1 cellular context compared by ENCODE assay signal in the genomic region with DNA sequence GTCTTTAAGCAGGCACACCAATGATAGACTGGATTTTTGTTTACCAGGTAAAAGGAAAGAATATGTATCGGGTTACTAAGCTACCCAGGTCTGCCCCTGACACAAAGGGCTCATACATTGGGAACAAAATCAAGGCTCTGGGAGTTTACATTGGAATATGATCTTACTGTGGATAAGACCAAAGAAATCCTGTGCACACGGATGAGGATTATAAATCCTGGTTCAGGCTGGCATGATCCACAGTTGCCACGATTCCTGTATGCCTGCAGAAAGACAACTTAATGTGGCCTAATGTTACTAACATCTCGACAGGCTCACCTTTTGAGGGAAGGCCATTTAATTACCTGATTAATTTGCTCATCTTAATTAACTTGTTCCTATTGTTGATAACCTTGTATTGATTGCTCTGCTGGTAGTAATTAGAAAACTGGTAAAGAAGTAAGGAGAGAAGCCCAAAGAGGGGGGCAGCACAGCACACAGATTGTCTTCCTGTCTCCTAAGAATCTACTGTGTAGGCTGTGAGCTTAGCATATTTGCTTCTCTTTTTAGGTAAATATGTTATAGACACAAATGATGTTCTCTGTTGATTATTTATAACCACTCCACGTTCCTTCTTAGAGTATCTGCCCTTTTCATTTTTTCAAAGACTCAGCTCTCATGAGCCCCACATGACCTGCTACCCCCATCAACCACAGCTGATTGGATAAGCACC.
A peak's percentile ranks its signal among the peaks of the same experiment; 100 is the strongest.
TF ChIP-seq lines count a peak whose summit lies in the region.

No MANE protein-coding gene starts in this region.

TF ChIP-seq in HepG2, 621 proteins besides CTCF, POLR2A, EP300 and RAD21 (continued from another document and continues in another):
- TF ChIP-seq, protein P1, sequence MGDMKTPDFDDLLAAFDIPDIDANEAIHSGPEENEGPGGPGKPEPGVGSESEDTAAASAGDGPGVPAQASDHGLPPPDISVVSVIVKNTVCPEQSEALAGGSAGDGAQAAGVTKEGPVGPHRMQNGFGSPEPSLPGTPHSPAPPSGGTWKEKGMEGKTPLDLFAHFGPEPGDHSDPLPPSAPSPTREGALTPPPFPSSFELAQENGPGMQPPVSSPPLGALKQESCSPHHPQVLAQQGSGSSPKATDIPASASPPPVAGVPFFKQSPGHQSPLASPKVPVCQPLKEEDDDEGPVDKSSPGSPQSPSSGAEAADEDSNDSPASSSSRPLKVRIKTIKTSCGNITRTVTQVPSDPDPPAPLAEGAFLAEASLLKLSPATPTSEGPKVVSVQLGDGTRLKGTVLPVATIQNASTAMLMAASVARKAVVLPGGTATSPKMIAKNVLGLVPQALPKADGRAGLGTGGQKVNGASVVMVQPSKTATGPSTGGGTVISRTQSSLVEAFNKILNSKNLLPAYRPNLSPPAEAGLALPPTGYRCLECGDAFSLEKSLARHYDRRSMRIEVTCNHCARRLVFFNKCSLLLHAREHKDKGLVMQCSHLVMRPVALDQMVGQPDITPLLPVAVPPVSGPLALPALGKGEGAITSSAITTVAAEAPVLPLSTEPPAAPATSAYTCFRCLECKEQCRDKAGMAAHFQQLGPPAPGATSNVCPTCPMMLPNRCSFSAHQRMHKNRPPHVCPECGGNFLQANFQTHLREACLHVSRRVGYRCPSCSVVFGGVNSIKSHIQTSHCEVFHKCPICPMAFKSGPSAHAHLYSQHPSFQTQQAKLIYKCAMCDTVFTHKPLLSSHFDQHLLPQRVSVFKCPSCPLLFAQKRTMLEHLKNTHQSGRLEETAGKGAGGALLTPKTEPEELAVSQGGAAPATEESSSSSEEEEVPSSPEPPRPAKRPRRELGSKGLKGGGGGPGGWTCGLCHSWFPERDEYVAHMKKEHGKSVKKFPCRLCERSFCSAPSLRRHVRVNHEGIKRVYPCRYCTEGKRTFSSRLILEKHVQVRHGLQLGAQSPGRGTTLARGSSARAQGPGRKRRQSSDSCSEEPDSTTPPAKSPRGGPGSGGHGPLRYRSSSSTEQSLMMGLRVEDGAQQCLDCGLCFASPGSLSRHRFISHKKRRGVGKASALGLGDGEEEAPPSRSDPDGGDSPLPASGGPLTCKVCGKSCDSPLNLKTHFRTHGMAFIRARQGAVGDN (CRISPR knock-in tag; IDR thresholded peaks at IDR 0.05) = no peak
- TF ChIP-seq SMAD3 (CRISPR knock-in tag; IDR thresholded peaks at IDR 0.05) (peak; percentile 68; the same call in 1 of the 2 replicates), SMAD9 (CRISPR knock-in tag; IDR thresholded peaks at IDR 0.05) (no peak), ZFP36 (IDR thresholded peaks at IDR 0.05; ENCODE audit: borderline replicate concordance, low read depth, low read length, partially characterized antibody) (no peak), ELF1 (CRISPR knock-in tag; IDR thresholded peaks at IDR 0.05) (peak; percentile 59), ZNF274 (CRISPR knock-in tag; IDR thresholded peaks at IDR 0.05) (no peak), MED8 (CRISPR knock-in tag; IDR thresholded peaks at IDR 0.05; ENCODE audit: insufficient replicate concordance) (no peak), CEBPB (IDR thresholded peaks at IDR 0.05; ENCODE audit: borderline replicate concordance, low read depth, low read length) (no peak), TP53 (CRISPR knock-in tag; conservative IDR thresholded peaks at IDR 0.05) (0 out of 2 replicates have a peak, but pooled peaks have one; percentile 33), SOX6 (IDR thresholded peaks at IDR 0.05) (no peak), SOX6 (CRISPR knock-in tag; IDR thresholded peaks at IDR 0.05) (peak; percentile 97), ZNF260 (CRISPR knock-in tag; IDR thresholded peaks at IDR 0.05; ENCODE audit: borderline replicate concordance, low read depth) (peak; percentile 88; the same call in 1 of the 2 replicates), TCF7 (IDR thresholded peaks at IDR 0.05; ENCODE audit: low read depth) (peak; percentile 62), TCF12 (IDR thresholded peaks at IDR 0.05) (no peak), TCF12 (CRISPR knock-in tag; IDR thresholded peaks at IDR 0.05) (no peak), NR1H2 (CRISPR knock-in tag; IDR thresholded peaks at IDR 0.05; ENCODE audit: borderline replicate concordance, low read depth) (no peak), ZNF292 (CRISPR knock-in tag; IDR thresholded peaks at IDR 0.05; ENCODE audit: borderline replicate concordance, low read depth) (peak; percentile 75; the same call in 1 of the 2 replicates), NFKBIZ (CRISPR knock-in tag; IDR thresholded peaks at IDR 0.05) (peak; percentile 30; the same call in 1 of the 2 replicates), IRX3 (CRISPR knock-in tag; IDR thresholded peaks at IDR 0.05; ENCODE audit: borderline replicate concordance, low read depth) (no peak), BCL6 (CRISPR knock-in tag; IDR thresholded peaks at IDR 0.05) (peak; percentile 74), TBX2 (CRISPR knock-in tag; IDR thresholded peaks at IDR 0.05; ENCODE audit: borderline replicate concordance) (peak; percentile 57; the same call in 1 of the 2 replicates), SSRP1 (CRISPR knock-in tag; IDR thresholded peaks at IDR 0.05) (peak; percentile 66; the same call in 1 of the 2 replicates)
- TF ChIP-seq, protein P2, sequence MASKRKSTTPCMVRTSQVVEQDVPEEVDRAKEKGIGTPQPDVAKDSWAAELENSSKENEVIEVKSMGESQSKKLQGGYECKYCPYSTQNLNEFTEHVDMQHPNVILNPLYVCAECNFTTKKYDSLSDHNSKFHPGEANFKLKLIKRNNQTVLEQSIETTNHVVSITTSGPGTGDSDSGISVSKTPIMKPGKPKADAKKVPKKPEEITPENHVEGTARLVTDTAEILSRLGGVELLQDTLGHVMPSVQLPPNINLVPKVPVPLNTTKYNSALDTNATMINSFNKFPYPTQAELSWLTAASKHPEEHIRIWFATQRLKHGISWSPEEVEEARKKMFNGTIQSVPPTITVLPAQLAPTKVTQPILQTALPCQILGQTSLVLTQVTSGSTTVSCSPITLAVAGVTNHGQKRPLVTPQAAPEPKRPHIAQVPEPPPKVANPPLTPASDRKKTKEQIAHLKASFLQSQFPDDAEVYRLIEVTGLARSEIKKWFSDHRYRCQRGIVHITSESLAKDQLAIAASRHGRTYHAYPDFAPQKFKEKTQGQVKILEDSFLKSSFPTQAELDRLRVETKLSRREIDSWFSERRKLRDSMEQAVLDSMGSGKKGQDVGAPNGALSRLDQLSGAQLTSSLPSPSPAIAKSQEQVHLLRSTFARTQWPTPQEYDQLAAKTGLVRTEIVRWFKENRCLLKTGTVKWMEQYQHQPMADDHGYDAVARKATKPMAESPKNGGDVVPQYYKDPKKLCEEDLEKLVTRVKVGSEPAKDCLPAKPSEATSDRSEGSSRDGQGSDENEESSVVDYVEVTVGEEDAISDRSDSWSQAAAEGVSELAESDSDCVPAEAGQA (IDR thresholded peaks at IDR 0.05; ENCODE audit: low read depth) = no peak
- TF ChIP-seq, protein P2 (CRISPR knock-in tag; IDR thresholded peaks at IDR 0.05; ENCODE audit: borderline replicate concordance) = no peak
- TF ChIP-seq, protein P3, sequence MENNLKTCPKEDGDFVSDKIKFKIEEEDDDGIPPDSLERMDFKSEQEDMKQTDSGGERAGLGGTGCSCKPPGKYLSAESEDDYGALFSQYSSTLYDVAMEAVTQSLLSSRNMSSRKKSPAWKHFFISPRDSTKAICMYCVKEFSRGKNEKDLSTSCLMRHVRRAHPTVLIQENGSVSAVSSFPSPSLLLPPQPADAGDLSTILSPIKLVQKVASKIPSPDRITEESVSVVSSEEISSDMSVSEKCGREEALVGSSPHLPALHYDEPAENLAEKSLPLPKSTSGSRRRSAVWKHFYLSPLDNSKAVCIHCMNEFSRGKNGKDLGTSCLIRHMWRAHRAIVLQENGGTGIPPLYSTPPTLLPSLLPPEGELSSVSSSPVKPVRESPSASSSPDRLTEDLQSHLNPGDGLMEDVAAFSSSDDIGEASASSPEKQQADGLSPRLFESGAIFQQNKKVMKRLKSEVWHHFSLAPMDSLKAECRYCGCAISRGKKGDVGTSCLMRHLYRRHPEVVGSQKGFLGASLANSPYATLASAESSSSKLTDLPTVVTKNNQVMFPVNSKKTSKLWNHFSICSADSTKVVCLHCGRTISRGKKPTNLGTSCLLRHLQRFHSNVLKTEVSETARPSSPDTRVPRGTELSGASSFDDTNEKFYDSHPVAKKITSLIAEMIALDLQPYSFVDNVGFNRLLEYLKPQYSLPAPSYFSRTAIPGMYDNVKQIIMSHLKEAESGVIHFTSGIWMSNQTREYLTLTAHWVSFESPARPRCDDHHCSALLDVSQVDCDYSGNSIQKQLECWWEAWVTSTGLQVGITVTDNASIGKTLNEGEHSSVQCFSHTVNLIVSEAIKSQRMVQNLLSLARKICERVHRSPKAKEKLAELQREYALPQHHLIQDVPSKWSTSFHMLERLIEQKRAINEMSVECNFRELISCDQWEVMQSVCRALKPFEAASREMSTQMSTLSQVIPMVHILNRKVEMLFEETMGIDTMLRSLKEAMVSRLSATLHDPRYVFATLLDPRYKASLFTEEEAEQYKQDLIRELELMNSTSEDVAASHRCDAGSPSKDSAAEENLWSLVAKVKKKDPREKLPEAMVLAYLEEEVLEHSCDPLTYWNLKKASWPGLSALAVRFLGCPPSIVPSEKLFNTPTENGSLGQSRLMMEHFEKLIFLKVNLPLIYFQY (CRISPR knock-in tag; IDR thresholded peaks at IDR 0.05; ENCODE audit: borderline replicate concordance) = no peak
- TF ChIP-seq, protein P4, sequence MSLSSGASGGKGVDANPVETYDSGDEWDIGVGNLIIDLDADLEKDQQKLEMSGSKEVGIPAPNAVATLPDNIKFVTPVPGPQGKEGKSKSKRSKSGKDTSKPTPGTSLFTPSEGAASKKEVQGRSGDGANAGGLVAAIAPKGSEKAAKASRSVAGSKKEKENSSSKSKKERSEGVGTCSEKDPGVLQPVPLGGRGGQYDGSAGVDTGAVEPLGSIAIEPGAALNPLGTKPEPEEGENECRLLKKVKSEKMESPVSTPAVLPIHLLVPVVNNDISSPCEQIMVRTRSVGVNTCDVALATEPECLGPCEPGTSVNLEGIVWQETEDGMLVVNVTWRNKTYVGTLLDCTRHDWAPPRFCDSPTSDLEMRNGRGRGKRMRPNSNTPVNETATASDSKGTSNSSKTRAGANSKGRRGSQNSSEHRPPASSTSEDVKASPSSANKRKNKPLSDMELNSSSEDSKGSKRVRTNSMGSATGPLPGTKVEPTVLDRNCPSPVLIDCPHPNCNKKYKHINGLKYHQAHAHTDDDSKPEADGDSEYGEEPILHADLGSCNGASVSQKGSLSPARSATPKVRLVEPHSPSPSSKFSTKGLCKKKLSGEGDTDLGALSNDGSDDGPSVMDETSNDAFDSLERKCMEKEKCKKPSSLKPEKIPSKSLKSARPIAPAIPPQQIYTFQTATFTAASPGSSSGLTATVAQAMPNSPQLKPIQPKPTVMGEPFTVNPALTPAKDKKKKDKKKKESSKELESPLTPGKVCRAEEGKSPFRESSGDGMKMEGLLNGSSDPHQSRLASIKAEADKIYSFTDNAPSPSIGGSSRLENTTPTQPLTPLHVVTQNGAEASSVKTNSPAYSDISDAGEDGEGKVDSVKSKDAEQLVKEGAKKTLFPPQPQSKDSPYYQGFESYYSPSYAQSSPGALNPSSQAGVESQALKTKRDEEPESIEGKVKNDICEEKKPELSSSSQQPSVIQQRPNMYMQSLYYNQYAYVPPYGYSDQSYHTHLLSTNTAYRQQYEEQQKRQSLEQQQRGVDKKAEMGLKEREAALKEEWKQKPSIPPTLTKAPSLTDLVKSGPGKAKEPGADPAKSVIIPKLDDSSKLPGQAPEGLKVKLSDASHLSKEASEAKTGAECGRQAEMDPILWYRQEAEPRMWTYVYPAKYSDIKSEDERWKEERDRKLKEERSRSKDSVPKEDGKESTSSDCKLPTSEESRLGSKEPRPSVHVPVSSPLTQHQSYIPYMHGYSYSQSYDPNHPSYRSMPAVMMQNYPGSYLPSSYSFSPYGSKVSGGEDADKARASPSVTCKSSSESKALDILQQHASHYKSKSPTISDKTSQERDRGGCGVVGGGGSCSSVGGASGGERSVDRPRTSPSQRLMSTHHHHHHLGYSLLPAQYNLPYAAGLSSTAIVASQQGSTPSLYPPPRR (CRISPR knock-in tag; IDR thresholded peaks at IDR 0.05; ENCODE audit: borderline replicate concordance) = peak; percentile 68; the same call in 1 of the 2 replicates
- TF ChIP-seq, protein P5, sequence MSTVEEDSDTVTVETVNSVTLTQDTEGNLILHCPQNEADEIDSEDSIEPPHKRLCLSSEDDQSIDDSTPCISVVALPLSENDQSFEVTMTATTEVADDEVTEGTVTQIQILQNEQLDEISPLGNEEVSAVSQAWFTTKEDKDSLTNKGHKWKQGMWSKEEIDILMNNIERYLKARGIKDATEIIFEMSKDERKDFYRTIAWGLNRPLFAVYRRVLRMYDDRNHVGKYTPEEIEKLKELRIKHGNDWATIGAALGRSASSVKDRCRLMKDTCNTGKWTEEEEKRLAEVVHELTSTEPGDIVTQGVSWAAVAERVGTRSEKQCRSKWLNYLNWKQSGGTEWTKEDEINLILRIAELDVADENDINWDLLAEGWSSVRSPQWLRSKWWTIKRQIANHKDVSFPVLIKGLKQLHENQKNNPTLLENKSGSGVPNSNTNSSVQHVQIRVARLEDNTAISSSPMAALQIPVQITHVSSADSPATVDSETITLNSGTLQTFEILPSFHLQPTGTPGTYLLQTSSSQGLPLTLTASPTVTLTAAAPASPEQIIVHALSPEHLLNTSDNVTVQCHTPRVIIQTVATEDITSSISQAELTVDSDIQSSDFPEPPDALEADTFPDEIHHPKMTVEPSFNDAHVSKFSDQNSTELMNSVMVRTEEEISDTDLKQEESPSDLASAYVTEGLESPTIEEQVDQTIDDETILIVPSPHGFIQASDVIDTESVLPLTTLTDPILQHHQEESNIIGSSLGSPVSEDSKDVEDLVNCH (CRISPR knock-in tag; IDR thresholded peaks at IDR 0.05) = no peak
- TF ChIP-seq, protein P6, sequence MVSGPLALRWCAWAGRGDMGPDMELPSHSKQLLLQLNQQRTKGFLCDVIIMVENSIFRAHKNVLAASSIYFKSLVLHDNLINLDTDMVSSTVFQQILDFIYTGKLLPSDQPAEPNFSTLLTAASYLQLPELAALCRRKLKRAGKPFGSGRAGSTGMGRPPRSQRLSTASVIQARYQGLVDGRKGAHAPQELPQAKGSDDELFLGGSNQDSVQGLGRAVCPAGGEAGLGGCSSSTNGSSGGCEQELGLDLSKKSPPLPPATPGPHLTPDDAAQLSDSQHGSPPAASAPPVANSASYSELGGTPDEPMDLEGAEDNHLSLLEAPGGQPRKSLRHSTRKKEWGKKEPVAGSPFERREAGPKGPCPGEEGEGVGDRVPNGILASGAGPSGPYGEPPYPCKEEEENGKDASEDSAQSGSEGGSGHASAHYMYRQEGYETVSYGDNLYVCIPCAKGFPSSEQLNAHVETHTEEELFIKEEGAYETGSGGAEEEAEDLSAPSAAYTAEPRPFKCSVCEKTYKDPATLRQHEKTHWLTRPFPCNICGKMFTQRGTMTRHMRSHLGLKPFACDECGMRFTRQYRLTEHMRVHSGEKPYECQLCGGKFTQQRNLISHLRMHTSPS (CRISPR knock-in tag; IDR thresholded peaks at IDR 0.05; ENCODE audit: low read depth) = no peak
